ENCODE assay signal across 1 cellular context in the genomic region with DNA sequence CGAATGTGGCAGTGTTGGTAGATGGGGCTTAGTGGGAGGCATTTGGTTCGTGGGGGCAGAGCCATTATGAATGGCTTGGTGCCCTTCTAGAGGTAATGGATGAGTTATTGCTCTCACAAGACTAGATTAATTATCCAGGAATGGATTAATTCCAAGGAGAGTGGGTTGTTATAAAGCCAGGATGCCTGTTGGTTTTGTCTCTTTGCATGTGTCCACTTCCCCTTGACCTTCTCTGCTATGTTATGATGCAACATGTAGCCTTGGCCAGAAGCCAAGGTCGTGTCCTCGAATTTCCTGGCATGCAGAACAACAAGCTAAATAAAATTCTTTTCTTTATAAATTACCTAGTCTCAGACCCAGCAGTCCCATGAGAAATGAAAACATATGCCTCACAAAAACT.
TF ChIP-seq lines count a peak whose summit lies in the region.

No MANE protein-coding gene starts in this region.

TF ChIP-seq in HepG2, 621 proteins besides CTCF, POLR2A, EP300 and RAD21 (continued from another document and continues in another):
- TF ChIP-seq, protein P1, sequence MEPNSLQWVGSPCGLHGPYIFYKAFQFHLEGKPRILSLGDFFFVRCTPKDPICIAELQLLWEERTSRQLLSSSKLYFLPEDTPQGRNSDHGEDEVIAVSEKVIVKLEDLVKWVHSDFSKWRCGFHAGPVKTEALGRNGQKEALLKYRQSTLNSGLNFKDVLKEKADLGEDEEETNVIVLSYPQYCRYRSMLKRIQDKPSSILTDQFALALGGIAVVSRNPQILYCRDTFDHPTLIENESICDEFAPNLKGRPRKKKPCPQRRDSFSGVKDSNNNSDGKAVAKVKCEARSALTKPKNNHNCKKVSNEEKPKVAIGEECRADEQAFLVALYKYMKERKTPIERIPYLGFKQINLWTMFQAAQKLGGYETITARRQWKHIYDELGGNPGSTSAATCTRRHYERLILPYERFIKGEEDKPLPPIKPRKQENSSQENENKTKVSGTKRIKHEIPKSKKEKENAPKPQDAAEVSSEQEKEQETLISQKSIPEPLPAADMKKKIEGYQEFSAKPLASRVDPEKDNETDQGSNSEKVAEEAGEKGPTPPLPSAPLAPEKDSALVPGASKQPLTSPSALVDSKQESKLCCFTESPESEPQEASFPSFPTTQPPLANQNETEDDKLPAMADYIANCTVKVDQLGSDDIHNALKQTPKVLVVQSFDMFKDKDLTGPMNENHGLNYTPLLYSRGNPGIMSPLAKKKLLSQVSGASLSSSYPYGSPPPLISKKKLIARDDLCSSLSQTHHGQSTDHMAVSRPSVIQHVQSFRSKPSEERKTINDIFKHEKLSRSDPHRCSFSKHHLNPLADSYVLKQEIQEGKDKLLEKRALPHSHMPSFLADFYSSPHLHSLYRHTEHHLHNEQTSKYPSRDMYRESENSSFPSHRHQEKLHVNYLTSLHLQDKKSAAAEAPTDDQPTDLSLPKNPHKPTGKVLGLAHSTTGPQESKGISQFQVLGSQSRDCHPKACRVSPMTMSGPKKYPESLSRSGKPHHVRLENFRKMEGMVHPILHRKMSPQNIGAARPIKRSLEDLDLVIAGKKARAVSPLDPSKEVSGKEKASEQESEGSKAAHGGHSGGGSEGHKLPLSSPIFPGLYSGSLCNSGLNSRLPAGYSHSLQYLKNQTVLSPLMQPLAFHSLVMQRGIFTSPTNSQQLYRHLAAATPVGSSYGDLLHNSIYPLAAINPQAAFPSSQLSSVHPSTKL (CRISPR knock-in tag; IDR thresholded peaks at IDR 0.05): peak; percentile 91
- TF ChIP-seq NR2C2 (CRISPR knock-in tag; IDR thresholded peaks at IDR 0.05; ENCODE audit: borderline replicate concordance) (0 out of 2 replicates have a peak, but pooled peaks have one; percentile 26), FOXJ3 (CRISPR knock-in tag; IDR thresholded peaks at IDR 0.05; ENCODE audit: borderline replicate concordance) (peak; percentile 34; the same call in 1 of the 2 replicates), TCF7 (IDR thresholded peaks at IDR 0.05; ENCODE audit: low read depth) (0 out of 2 replicates have a peak, but pooled peaks have one; percentile 8), NFIC (IDR thresholded peaks at IDR 0.05; ENCODE audit: low read length) (peak; percentile 79; the same call in 1 of the 2 replicates), SOX13 (IDR thresholded peaks at IDR 0.05) (no peak), SOX13 (CRISPR knock-in tag; conservative IDR thresholded peaks at IDR 0.05 in 1 of 2, IDR thresholded peaks at IDR 0.05 in 1 of 2) (peak in 1 of 2 experiments; percentile 74; a peak in 2 of 4 replicates), HMG20A (CRISPR knock-in tag; IDR thresholded peaks at IDR 0.05; ENCODE audit: borderline replicate concordance) (peak; percentile 71; the same call in 1 of the 2 replicates), PHF20 (CRISPR knock-in tag; IDR thresholded peaks at IDR 0.05) (no peak), ZNF510 (CRISPR knock-in tag; IDR thresholded peaks at IDR 0.05; ENCODE audit: low read depth) (no peak), SOX6 (IDR thresholded peaks at IDR 0.05) (no peak), SOX6 (CRISPR knock-in tag; IDR thresholded peaks at IDR 0.05) (peak; percentile 51), FOXK1 (CRISPR knock-in tag; IDR thresholded peaks at IDR 0.05; ENCODE audit: borderline replicate concordance, low read depth) (peak; percentile 39; the same call in 1 of the 2 replicates), ELF3 (CRISPR knock-in tag; IDR thresholded peaks at IDR 0.05) (peak; percentile 68), ZFAT (CRISPR knock-in tag; conservative IDR thresholded peaks at IDR 0.05) (no peak), BCL6 (CRISPR knock-in tag; IDR thresholded peaks at IDR 0.05) (peak; percentile 80), NR1H2 (CRISPR knock-in tag; IDR thresholded peaks at IDR 0.05; ENCODE audit: borderline replicate concordance, low read depth) (no peak), ZFP1 (CRISPR knock-in tag; IDR thresholded peaks at IDR 0.05) (no peak), ZNF562 (CRISPR knock-in tag; IDR thresholded peaks at IDR 0.05; ENCODE audit: borderline replicate concordance) (no peak), DNMT1 (CRISPR knock-in tag; IDR thresholded peaks at IDR 0.05) (no peak), NR2F1 (CRISPR knock-in tag; IDR thresholded peaks at IDR 0.05) (peak; percentile 80 to 89), ESRRA (CRISPR knock-in tag; IDR thresholded peaks at IDR 0.05; ENCODE audit: low read depth) (0 out of 2 replicates have a peak, but pooled peaks have one; percentile 45), CEBPB (IDR thresholded peaks at IDR 0.05; ENCODE audit: borderline replicate concordance, low read depth, low read length) (peak; percentile 87), ETV5 (CRISPR knock-in tag; IDR thresholded peaks at IDR 0.05; ENCODE audit: borderline replicate concordance) (peak; percentile 12; the same call in 1 of the 2 replicates), CEBPG (CRISPR knock-in tag; IDR thresholded peaks at IDR 0.05) (peak; percentile 85), FOXO1 (CRISPR knock-in tag; IDR thresholded peaks at IDR 0.05) (peak; percentile 86), SOX5 (CRISPR knock-in tag; IDR thresholded peaks at IDR 0.05; ENCODE audit: borderline replicate concordance) (peak; percentile 59; the same call in 1 of the 2 replicates), GABPB1 (CRISPR knock-in tag; IDR thresholded peaks at IDR 0.05) (peak; percentile 32; the same call in 1 of the 2 replicates), GABPA (IDR thresholded peaks at IDR 0.05; ENCODE audit: low read depth, low read length) (no peak), GABPA (CRISPR knock-in tag; IDR thresholded peaks at IDR 0.05; ENCODE audit: low read depth) (peak; percentile 25; the same call in 1 of the 2 replicates), FOXA3 (CRISPR knock-in tag; IDR thresholded peaks at IDR 0.05) (peak; percentile 55), HNF4A (CRISPR knock-in tag; IDR thresholded peaks at IDR 0.05) (peak; percentile 50; the same call in 1 of the 2 replicates), IRF2 (CRISPR knock-in tag; IDR thresholded peaks at IDR 0.05) (0 out of 2 replicates have a peak, but pooled peaks have one; percentile 30), SRY (CRISPR knock-in tag; IDR thresholded peaks at IDR 0.05) (no peak), ZNF772 (CRISPR knock-in tag; IDR thresholded peaks at IDR 0.05) (no peak), MED1 (CRISPR knock-in tag; IDR thresholded peaks at IDR 0.05) (peak; percentile 63), SALL1 (CRISPR knock-in tag; IDR thresholded peaks at IDR 0.05) (peak; percentile 49; the same call in 1 of the 2 replicates), NR2F2 (IDR thresholded peaks at IDR 0.05; ENCODE audit: borderline replicate concordance, low read depth) (peak; percentile 85)
- TF ChIP-seq, protein P2, sequence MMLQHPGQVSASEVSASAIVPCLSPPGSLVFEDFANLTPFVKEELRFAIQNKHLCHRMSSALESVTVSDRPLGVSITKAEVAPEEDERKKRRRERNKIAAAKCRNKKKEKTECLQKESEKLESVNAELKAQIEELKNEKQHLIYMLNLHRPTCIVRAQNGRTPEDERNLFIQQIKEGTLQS (CRISPR knock-in tag; IDR thresholded peaks at IDR 0.05): 0 out of 2 replicates have a peak, but pooled peaks have one; percentile 17
- TF ChIP-seq, protein P3, sequence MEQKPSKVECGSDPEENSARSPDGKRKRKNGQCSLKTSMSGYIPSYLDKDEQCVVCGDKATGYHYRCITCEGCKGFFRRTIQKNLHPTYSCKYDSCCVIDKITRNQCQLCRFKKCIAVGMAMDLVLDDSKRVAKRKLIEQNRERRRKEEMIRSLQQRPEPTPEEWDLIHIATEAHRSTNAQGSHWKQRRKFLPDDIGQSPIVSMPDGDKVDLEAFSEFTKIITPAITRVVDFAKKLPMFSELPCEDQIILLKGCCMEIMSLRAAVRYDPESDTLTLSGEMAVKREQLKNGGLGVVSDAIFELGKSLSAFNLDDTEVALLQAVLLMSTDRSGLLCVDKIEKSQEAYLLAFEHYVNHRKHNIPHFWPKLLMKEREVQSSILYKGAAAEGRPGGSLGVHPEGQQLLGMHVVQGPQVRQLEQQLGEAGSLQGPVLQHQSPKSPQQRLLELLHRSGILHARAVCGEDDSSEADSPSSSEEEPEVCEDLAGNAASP (CRISPR knock-in tag; IDR thresholded peaks at IDR 0.05; ENCODE audit: borderline replicate concordance): peak; percentile 97
- TF ChIP-seq, protein P4, sequence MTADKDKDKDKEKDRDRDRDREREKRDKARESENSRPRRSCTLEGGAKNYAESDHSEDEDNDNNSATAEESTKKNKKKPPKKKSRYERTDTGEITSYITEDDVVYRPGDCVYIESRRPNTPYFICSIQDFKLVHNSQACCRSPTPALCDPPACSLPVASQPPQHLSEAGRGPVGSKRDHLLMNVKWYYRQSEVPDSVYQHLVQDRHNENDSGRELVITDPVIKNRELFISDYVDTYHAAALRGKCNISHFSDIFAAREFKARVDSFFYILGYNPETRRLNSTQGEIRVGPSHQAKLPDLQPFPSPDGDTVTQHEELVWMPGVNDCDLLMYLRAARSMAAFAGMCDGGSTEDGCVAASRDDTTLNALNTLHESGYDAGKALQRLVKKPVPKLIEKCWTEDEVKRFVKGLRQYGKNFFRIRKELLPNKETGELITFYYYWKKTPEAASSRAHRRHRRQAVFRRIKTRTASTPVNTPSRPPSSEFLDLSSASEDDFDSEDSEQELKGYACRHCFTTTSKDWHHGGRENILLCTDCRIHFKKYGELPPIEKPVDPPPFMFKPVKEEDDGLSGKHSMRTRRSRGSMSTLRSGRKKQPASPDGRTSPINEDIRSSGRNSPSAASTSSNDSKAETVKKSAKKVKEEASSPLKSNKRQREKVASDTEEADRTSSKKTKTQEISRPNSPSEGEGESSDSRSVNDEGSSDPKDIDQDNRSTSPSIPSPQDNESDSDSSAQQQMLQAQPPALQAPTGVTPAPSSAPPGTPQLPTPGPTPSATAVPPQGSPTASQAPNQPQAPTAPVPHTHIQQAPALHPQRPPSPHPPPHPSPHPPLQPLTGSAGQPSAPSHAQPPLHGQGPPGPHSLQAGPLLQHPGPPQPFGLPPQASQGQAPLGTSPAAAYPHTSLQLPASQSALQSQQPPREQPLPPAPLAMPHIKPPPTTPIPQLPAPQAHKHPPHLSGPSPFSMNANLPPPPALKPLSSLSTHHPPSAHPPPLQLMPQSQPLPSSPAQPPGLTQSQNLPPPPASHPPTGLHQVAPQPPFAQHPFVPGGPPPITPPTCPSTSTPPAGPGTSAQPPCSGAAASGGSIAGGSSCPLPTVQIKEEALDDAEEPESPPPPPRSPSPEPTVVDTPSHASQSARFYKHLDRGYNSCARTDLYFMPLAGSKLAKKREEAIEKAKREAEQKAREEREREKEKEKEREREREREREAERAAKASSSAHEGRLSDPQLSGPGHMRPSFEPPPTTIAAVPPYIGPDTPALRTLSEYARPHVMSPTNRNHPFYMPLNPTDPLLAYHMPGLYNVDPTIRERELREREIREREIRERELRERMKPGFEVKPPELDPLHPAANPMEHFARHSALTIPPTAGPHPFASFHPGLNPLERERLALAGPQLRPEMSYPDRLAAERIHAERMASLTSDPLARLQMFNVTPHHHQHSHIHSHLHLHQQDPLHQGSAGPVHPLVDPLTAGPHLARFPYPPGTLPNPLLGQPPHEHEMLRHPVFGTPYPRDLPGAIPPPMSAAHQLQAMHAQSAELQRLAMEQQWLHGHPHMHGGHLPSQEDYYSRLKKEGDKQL (CRISPR knock-in tag; IDR thresholded peaks at IDR 0.05; ENCODE audit: low read depth): no peak
- TF ChIP-seq, protein P5, sequence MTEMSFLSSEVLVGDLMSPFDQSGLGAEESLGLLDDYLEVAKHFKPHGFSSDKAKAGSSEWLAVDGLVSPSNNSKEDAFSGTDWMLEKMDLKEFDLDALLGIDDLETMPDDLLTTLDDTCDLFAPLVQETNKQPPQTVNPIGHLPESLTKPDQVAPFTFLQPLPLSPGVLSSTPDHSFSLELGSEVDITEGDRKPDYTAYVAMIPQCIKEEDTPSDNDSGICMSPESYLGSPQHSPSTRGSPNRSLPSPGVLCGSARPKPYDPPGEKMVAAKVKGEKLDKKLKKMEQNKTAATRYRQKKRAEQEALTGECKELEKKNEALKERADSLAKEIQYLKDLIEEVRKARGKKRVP (CRISPR knock-in tag; IDR thresholded peaks at IDR 0.05): peak in 1 of 2 experiments; percentile 83; a peak in 2 of 4 replicates
- TF ChIP-seq, protein P6, sequence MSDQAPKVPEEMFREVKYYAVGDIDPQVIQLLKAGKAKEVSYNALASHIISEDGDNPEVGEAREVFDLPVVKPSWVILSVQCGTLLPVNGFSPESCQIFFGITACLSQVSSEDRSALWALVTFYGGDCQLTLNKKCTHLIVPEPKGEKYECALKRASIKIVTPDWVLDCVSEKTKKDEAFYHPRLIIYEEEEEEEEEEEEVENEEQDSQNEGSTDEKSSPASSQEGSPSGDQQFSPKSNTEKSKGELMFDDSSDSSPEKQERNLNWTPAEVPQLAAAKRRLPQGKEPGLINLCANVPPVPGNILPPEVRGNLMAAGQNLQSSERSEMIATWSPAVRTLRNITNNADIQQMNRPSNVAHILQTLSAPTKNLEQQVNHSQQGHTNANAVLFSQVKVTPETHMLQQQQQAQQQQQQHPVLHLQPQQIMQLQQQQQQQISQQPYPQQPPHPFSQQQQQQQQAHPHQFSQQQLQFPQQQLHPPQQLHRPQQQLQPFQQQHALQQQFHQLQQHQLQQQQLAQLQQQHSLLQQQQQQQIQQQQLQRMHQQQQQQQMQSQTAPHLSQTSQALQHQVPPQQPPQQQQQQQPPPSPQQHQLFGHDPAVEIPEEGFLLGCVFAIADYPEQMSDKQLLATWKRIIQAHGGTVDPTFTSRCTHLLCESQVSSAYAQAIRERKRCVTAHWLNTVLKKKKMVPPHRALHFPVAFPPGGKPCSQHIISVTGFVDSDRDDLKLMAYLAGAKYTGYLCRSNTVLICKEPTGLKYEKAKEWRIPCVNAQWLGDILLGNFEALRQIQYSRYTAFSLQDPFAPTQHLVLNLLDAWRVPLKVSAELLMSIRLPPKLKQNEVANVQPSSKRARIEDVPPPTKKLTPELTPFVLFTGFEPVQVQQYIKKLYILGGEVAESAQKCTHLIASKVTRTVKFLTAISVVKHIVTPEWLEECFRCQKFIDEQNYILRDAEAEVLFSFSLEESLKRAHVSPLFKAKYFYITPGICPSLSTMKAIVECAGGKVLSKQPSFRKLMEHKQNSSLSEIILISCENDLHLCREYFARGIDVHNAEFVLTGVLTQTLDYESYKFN (CRISPR knock-in tag; conservative IDR thresholded peaks at IDR 0.05): 0 out of 2 replicates have a peak, but pooled peaks have one; percentile 31
